In the genomic region with DNA sequence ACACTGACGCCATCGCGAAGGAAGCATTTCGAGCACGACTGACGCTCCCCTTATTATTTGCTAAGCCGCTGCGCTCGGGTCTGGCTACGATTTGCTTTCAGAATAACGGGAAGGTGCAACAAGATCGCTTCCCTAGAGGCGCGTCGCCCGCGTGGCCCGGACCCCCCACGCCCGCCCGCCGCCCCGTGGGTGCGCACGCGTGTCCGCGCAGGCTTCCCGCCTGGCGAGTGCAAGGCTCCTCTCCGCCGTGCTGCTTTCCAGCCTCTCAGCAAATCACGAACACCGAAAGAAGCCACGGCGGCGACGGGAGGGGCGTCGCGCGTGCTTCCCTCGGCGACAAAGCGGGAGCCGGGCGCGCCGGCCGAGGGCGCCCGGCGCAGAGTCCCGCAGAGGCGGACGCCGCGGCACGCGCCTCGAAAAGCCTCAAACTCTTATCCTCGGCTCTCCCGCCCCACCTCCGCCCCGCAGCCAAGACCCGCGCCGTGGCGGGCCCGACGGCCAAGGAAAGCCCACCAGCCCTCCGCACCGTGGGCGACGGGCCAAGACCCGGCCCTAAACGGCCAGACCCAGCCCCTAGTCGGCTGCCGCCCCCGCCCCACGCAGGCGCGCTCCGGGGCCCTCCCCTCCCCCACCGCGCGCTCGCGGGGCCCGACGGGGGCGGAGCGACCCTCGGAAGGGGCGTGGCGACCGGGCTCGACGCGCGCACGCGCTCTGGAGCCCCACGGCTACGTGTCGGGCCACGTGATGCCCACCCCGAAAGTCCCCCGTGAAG, we compare ENCODE assay signal across 8 cellular contexts. TPM values are rescaled to one million over a fixed set of nuclear protein-coding genes. Genes with fewer than 3 reads are reported as not detected.
DNase-seq lines count a peak whose midpoint lies in the region; ATAC-seq and TF ChIP-seq lines count a peak whose summit lies in the region.

No MANE protein-coding gene starts in this region.

- peak overlapping the region; percentile 87 to 97 (median 93) for H3K9ac ChIP-seq in skeletal muscle tissue (ENCODE audit: low read depth in 1 of 3, low read length in 3 of 3)

- H3K27me3 ChIP-seq in WERI-Rb-1 (ENCODE audit: insufficient read depth, low read depth, severe bottlenecking) (no peaks in the 10 kb centered on the region), skeletal muscle tissue (ENCODE audit: control insufficient read depth in 3 of 3, insufficient read depth in 3 of 3, low read length in 3 of 3) (no peaks in the 10 kb centered on the region)

- ATAC-seq in HG02571 (IDR thresholded peaks at IDR 0.05; ENCODE audit: unreplicated experiment), result peak; percentile 46

- H3K27ac ChIP-seq in WERI-Rb-1, result peak overlapping the region; percentile 97
- peak overlapping the region; percentile 98 for H3K27ac ChIP-seq in skeletal muscle tissue (ENCODE audit: low read depth, low read length)

- H3K4me3 ChIP-seq in WERI-Rb-1 (ENCODE audit: low read depth, low read length), result peak overlapping the region; percentile 48
- peak overlapping the region; percentile 73 to 98 (median 89) for H3K4me3 ChIP-seq in skeletal muscle tissue (ENCODE audit: low read length in 3 of 3)

- in situ Hi-C loops in T47D (cut with HindIII; ENCODE audit: low pct_unique_long_range_greater_than_20kb, low sequenced_read_pairs), result no loop called here

- DNase-seq in NCI-H187 (lab: John Stamatoyannopoulos, UW), result peak; percentile 35 to 58
- DNase-seq in NCI-H187 treated with DMSO at 0.1 percent for 48 hours (lab: John Stamatoyannopoulos, UW), result no peak
- peak; percentile 87 for DNase-seq in NCI-H1092 treated with DMSO at 0.1 percent for 48 hours (lab: John Stamatoyannopoulos, UW)
- peak; percentile 76 for DNase-seq in WERI-Rb-1
- DNase-seq in T47D (ENCODE audit: low read depth in 1 of 2, low spot score in 1 of 2), result peak; percentile 85 to 96
- DNase-seq in iPS-NIHi11 (ENCODE audit: low spot score), result peak; percentile 91

- peaks cover 0 to 11% (median 11%) of the 10 kb centered on the region in 3 donors for H3K4me1 ChIP-seq in skeletal muscle tissue (ENCODE audit: control insufficient read depth in 3 of 3, insufficient read depth in 3 of 3, low read length in 3 of 3)

- H3K36me3 ChIP-seq in WERI-Rb-1 (no peaks in the 10 kb centered on the region), skeletal muscle tissue (ENCODE audit: control insufficient read depth in 3 of 3, insufficient read depth in 3 of 3, low read length in 3 of 3) (peaks cover 0 to 2% (median 0%) of the 10 kb centered on the region in 3 donors)

- H3K9me3 ChIP-seq in WERI-Rb-1 (ENCODE audit: severe bottlenecking) (no peaks in the 10 kb centered on the region), skeletal muscle tissue (ENCODE audit: control insufficient read depth in 3 of 3, low read length in 3 of 3) (no peaks in the 10 kb centered on the region)

- TF ChIP-seq CTCF in WERI-Rb-1 (IDR thresholded peaks at IDR 0.05; ENCODE audit: low read depth, low read length), result no peak

RNA-seq across cellular contexts. Expression of a gene that starts 1.0 kb away (rescaled TPM):
- total RNA-seq in skeletal muscle tissue, result 274 TPM
